Comparison of ENCODE assay signal across 36 cellular contexts in the genomic region with DNA sequence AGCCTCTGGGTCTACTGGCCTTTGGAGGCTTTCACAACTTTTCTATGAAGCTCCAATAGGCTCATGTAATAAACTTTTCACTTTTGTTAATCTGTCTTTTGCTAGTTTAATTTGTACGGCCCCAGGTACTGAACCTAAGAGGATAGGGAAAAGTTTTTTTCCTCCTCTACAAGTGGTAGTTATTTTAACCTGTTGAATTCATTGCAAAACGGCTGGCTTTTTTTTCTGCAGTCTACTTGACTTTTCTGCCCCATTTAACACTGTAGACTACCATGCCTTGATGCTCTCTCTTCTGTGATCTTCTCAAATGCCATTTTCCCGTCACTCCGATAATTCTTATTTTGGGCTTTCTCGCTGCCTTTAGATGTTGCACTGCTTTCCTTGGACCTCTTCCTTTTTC.
"Had no signal": no experiment of that assay in that cellular context is flagged by ENCODE, and none has a peak within 500 bp of the region (broad histone marks: within the 10 kb centered on the region; RNA-seq: fewer than 3 reads in every experiment).

No MANE protein-coding gene starts in this region.

- H3K4me1 ChIP-seq: adrenal gland, ascending aorta, body of pancreas, breast epithelium had no signal

- ATAC-seq: activated naive CD4-positive, alpha-beta T cell treated with anti-CD3 and anti-CD28 coated beads, Interleukin-2, amount 50 U/mL, for 72 hours; activated naive CD8-positive, alpha-beta T cell treated with anti-CD3 and anti-CD28 coated beads, Interleukin-2, amount 50 U/mL, for 24 hours; activated T-cell treated with anti-CD3 and anti-CD28 coated beads, Interleukin-2, amount 50 U/mL, for 4 hours; activated T-cell treated with anti-CD3 and anti-CD28 coated beads, Interleukin-2, amount 50 U/mL, for 72 hours; activated T-helper 17 cell treated with anti-CD3 and anti-CD28 coated beads, Interleukin-2, amount 50 U/mL, for 72 hours; body of pancreas had no signal

- H3K27ac Mint-ChIP-seq: activated naive CD4-positive, alpha-beta T cell treated with anti-CD3 and anti-CD28 coated beads for 36 hours; activated naive CD4-positive, alpha-beta T cell treated with anti-CD3 and anti-CD28 coated beads, Interleukin-2, amount 10 ng/mL, durations not matched to agents 7 days and 5 days; activated naive CD4-positive, alpha-beta T cell treated with anti-CD3 and anti-CD28 coated beads, Interleukin-2, amount 50 U/mL, for 24 hours; activated naive CD4-positive, alpha-beta T cell treated with anti-CD3 and anti-CD28 coated beads, Interleukin-2, amount 50 U/mL, for 72 hours; activated naive CD8-positive, alpha-beta T cell; activated naive CD8-positive, alpha-beta T cell treated with anti-CD3 and anti-CD28 coated beads for 36 hours; activated naive CD8-positive, alpha-beta T cell treated with anti-CD3 and anti-CD28 coated beads, Interleukin-2, amount 10 ng/mL, durations not matched to agents 7 days and 5 days; activated naive CD8-positive, alpha-beta T cell treated with anti-CD3 and anti-CD28 coated beads, Interleukin-2, amount 50 U/mL, for 24 hours; activated T-helper 1 cell treated with anti-CD3 and anti-CD28 coated beads, Interleukin-12 subunit alpha, Interleukin-12 subunit beta, Interleukin-2, Interleukin-4 antibody, amounts not matched to agents 30 ng/mL and 10 ng/mL and 1 ng/mL, durations not matched to agents 14 hours and 24 hours and 36 hours; activated T-helper 17 cell treated with anti-CD3 and anti-CD28 coated beads, Interleukin-2, amount 50 U/mL, for 72 hours; activated T-helper 2 cell treated with anti-CD3 and anti-CD28 coated beads, Interferon-gamma antibody, Interleukin-2, Interleukin-4, amounts not matched to agents 10 μg/mL and 5 μg/mL and 100 μg/mL, durations not matched to agents 14 hours and 24 hours and 36 hours; brain had no signal

- H3K4me1 Mint-ChIP-seq: activated naive CD4-positive, alpha-beta T cell treated with anti-CD3 and anti-CD28 coated beads, Interleukin-2, amount 10 ng/mL, durations not matched to agents 7 days and 5 days; activated naive CD8-positive, alpha-beta T cell treated with anti-CD3 and anti-CD28 coated beads for 36 hours; activated naive CD8-positive, alpha-beta T cell treated with anti-CD3 and anti-CD28 coated beads, Interleukin-2, amount 10 ng/mL, durations not matched to agents 7 days and 5 days; activated naive CD8-positive, alpha-beta T cell treated with anti-CD3 and anti-CD28 coated beads, Interleukin-2, amount 50 U/mL, for 24 hours; activated T-helper 17 cell treated with anti-CD3 and anti-CD28 coated beads, Interleukin-2, amount 50 U/mL, for 72 hours; brain; central memory CD8-positive, alpha-beta T cell had no signal

- H3K9me3 Mint-ChIP-seq: activated naive CD4-positive, alpha-beta T cell treated with anti-CD3 and anti-CD28 coated beads for 36 hours; activated naive CD4-positive, alpha-beta T cell treated with anti-CD3 and anti-CD28 coated beads, Interleukin-2, amount 10 ng/mL, durations not matched to agents 7 days and 5 days; activated naive CD4-positive, alpha-beta T cell treated with anti-CD3 and anti-CD28 coated beads, Interleukin-2, amount 50 U/mL, for 24 hours; activated naive CD4-positive, alpha-beta T cell treated with anti-CD3 and anti-CD28 coated beads, Interleukin-2, amount 50 U/mL, for 72 hours; activated naive CD8-positive, alpha-beta T cell treated with anti-CD3 and anti-CD28 coated beads for 36 hours; activated naive CD8-positive, alpha-beta T cell treated with anti-CD3 and anti-CD28 coated beads, Interleukin-2, amount 10 ng/mL, durations not matched to agents 7 days and 5 days; activated naive CD8-positive, alpha-beta T cell treated with anti-CD3 and anti-CD28 coated beads, Interleukin-2, amount 50 U/mL, for 24 hours; activated T-cell treated with anti-CD3 and anti-CD28 coated beads, Interleukin-2, amount 50 U/mL, for 4 hours; activated T-cell treated with anti-CD3 and anti-CD28 coated beads, Interleukin-2, amount 50 U/mL, for 72 hours; activated T-helper 1 cell treated with anti-CD3 and anti-CD28 coated beads, Interleukin-12 subunit alpha, Interleukin-12 subunit beta, Interleukin-2, Interleukin-4 antibody, amounts not matched to agents 30 ng/mL and 10 ng/mL and 1 ng/mL, durations not matched to agents 14 hours and 24 hours and 36 hours; activated T-helper 17 cell treated with anti-CD3 and anti-CD28 coated beads, Interleukin-2, amount 50 U/mL, for 72 hours; activated T-helper 2 cell treated with anti-CD3 and anti-CD28 coated beads, Interferon-gamma antibody, Interleukin-2, Interleukin-4, amounts not matched to agents 10 μg/mL and 5 μg/mL and 100 μg/mL, durations not matched to agents 14 hours and 24 hours and 36 hours; brain; central memory CD8-positive, alpha-beta T cell had no signal

- H3K27me3 ChIP-seq: adrenal gland, ascending aorta, body of pancreas, brain microvascular endothelial cell, breast epithelium, cardiac muscle cell had no signal

- DNase-seq: activated effector memory CD4-positive, alpha-beta T cell treated with anti-CD3 and anti-CD28 coated beads, Interleukin-2, amount 50 U/mL, for 16 hours; activated effector memory CD4-positive, alpha-beta T cell treated with Interleukin-2 at 50 U/mL for 16 hours; activated gamma-delta T cell; activated gamma-delta T cell treated with Interleukin-2 at 50 U/mL for 16 hours; activated naive CD4-positive, alpha-beta T cell; activated naive CD4-positive, alpha-beta T cell treated with anti-CD3 and anti-CD28 coated beads for 36 hours; activated naive CD4-positive, alpha-beta T cell treated with anti-CD3 and anti-CD28 coated beads, Interleukin-2, amount 10 ng/mL, durations not matched to agents 7 days and 5 days; activated naive CD4-positive, alpha-beta T cell treated with anti-CD3 and anti-CD28 coated beads, Interleukin-2, amount 50 U/mL, for 16 hours; activated naive CD4-positive, alpha-beta T cell treated with Interleukin-2 at 50 U/mL for 16 hours; activated naive CD8-positive, alpha-beta T cell treated with anti-CD3 and anti-CD28 coated beads for 36 hours; activated naive CD8-positive, alpha-beta T cell treated with anti-CD3 and anti-CD28 coated beads, Interleukin-2, amount 10 ng/mL, durations not matched to agents 7 days and 5 days; activated naive CD8-positive, alpha-beta T cell treated with anti-CD3 and anti-CD28 coated beads, Interleukin-2, amount 50 U/mL, for 24 hours; activated T-cell treated with anti-CD3 and anti-CD28 coated beads, Interleukin-2, amount 50 U/mL, for 4 hours; activated T-cell treated with anti-CD3 and anti-CD28 coated beads, Interleukin-2, amount 50 U/mL, for 48 hours; activated T-cell treated with anti-CD3 and anti-CD28 coated beads, Interleukin-2, amount 50 U/mL, for 72 hours; adrenal gland; amniotic stem cell; amygdala; anterior cingulate cortex; aorta; body of pancreas; brain microvascular endothelial cell; caudate nucleus; central memory CD4-positive, alpha-beta T cell; cerebellar nuclear complex had no signal

- H3K27ac ChIP-seq: adrenal gland, ascending aorta, body of pancreas, brain microvascular endothelial cell, breast epithelium, cardiac muscle cell had no signal

- H3K36me3 ChIP-seq: adrenal gland, brain microvascular endothelial cell, breast epithelium, cardiac muscle cell had no signal

- H3K9me3 ChIP-seq: adrenal gland, ascending aorta, body of pancreas, breast epithelium had no signal

- H3K4me3 ChIP-seq: adrenal gland, ascending aorta, body of pancreas, breast epithelium, cardiac muscle cell had no signal

- H3K4me3 Mint-ChIP-seq: activated naive CD4-positive, alpha-beta T cell treated with anti-CD3 and anti-CD28 coated beads for 36 hours; activated naive CD4-positive, alpha-beta T cell treated with anti-CD3 and anti-CD28 coated beads, Interleukin-2, amount 10 ng/mL, durations not matched to agents 7 days and 5 days; activated naive CD4-positive, alpha-beta T cell treated with anti-CD3 and anti-CD28 coated beads, Interleukin-2, amount 50 U/mL, for 24 hours; activated naive CD8-positive, alpha-beta T cell; activated naive CD8-positive, alpha-beta T cell treated with anti-CD3 and anti-CD28 coated beads for 36 hours; activated naive CD8-positive, alpha-beta T cell treated with anti-CD3 and anti-CD28 coated beads, Interleukin-2, amount 10 ng/mL, durations not matched to agents 7 days and 5 days; activated naive CD8-positive, alpha-beta T cell treated with anti-CD3 and anti-CD28 coated beads, Interleukin-2, amount 50 U/mL, for 24 hours; activated T-cell treated with anti-CD3 and anti-CD28 coated beads, Interleukin-2, amount 50 U/mL, for 4 hours; activated T-cell treated with anti-CD3 and anti-CD28 coated beads, Interleukin-2, amount 50 U/mL, for 72 hours; activated T-helper 1 cell treated with anti-CD3 and anti-CD28 coated beads, Interleukin-12 subunit alpha, Interleukin-12 subunit beta, Interleukin-2, Interleukin-4 antibody, amounts not matched to agents 30 ng/mL and 10 ng/mL and 1 ng/mL, durations not matched to agents 14 hours and 24 hours and 36 hours; activated T-helper 17 cell treated with anti-CD3 and anti-CD28 coated beads, Interleukin-2, amount 50 U/mL, for 72 hours; brain; central memory CD8-positive, alpha-beta T cell had no signal

- H3K36me3 Mint-ChIP-seq: activated naive CD4-positive, alpha-beta T cell treated with anti-CD3 and anti-CD28 coated beads, Interleukin-2, amount 10 ng/mL, durations not matched to agents 7 days and 5 days; activated naive CD4-positive, alpha-beta T cell treated with anti-CD3 and anti-CD28 coated beads, Interleukin-2, amount 50 U/mL, for 72 hours; activated naive CD8-positive, alpha-beta T cell treated with anti-CD3 and anti-CD28 coated beads, Interleukin-2, amount 10 ng/mL, durations not matched to agents 7 days and 5 days had no signal

- H3K27me3 Mint-ChIP-seq: activated naive CD4-positive, alpha-beta T cell treated with anti-CD3 and anti-CD28 coated beads, Interleukin-2, amount 10 ng/mL, durations not matched to agents 7 days and 5 days; activated naive CD4-positive, alpha-beta T cell treated with anti-CD3 and anti-CD28 coated beads, Interleukin-2, amount 50 U/mL, for 24 hours; activated naive CD8-positive, alpha-beta T cell; activated naive CD8-positive, alpha-beta T cell treated with anti-CD3 and anti-CD28 coated beads for 36 hours; activated naive CD8-positive, alpha-beta T cell treated with anti-CD3 and anti-CD28 coated beads, Interleukin-2, amount 10 ng/mL, durations not matched to agents 7 days and 5 days; activated naive CD8-positive, alpha-beta T cell treated with anti-CD3 and anti-CD28 coated beads, Interleukin-2, amount 50 U/mL, for 24 hours; activated T-helper 17 cell treated with anti-CD3 and anti-CD28 coated beads, Interleukin-2, amount 50 U/mL, for 72 hours; brain; central memory CD8-positive, alpha-beta T cell had no signal
